Comparison of ENCODE assay signal across 8 cellular contexts in genomic region chr19:36527873-36528193, GRCh38. TPM values are rescaled to one million over a fixed set of nuclear protein-coding genes. Genes with fewer than 3 reads are reported as not detected.
DNase-seq lines count a peak whose midpoint lies in the region; ATAC-seq, FAIRE-seq and TF ChIP-seq lines count a peak whose summit lies in the region.

No MANE protein-coding gene starts in this region.

- no peaks in the 10 kb centered on the region for H4K20me1 ChIP-seq in GM12878 (ENCODE audit: control insufficient read depth, insufficient read depth)

- FAIRE-seq in GM12878 (lab: Jason Lieb, UNC): no peak

- WGBS in heart right ventricle, 2 donors: 1% methylated on average over 13 of the region's 13 CpGs
- WGBS in GM12878 (ENCODE audit: insufficient coverage, insufficient replicate concordance, low lambda C conversion rate, missing lambda C conversion rate): 7% methylated on average over 2 of the region's 13 CpGs

- ATAC-seq in heart right ventricle: peak in 2 of 8 donors; percentile 8 to 24
- ATAC-seq in Right ventricle myocardium inferior: no peak
- no peak for ATAC-seq in GM12878
- ATAC-seq in memory B cell (ENCODE audit: low read depth): no peak

- peak overlapping the region; percentile 93 for H3K4me3 Mint-ChIP-seq in memory B cell

- in situ Hi-C loops in GM12878 (cut with MboI): no loop called here

- peaks cover 0 to 70% (median 35%) of the 10 kb centered on the region in 11 donors for H3K9me3 ChIP-seq in heart right ventricle
- H3K9me3 ChIP-seq in GM12878 (replicated peaks; ENCODE audit: control insufficient read depth, insufficient read depth, low read length): peaks cover 16% of the 10 kb centered on the region
- peaks cover 0 to 17% of the 10 kb centered on the region in 2 donors for H3K9me3 ChIP-seq in uterus

- H3K4me1 Mint-ChIP-seq in memory B cell: peaks cover 16% of the 10 kb centered on the region

- peaks cover 17% of the 10 kb centered on the region for H3K79me2 ChIP-seq in GM12878 (ENCODE audit: control insufficient read depth, insufficient read depth, low read length)

- H3K27me3 Mint-ChIP-seq in memory B cell: no peaks in the 10 kb centered on the region

- DNase-seq in heart right ventricle (no peak), Right ventricle myocardium inferior (ENCODE audit: missing footprints) (no peak), GM12878 (ENCODE audit: low read depth, low spot score) (no peak), memory B cell (ENCODE audit: low spot score in 2 of 2) (no peak), uterus (no peak), activated gamma-delta T cell (lab: John Stamatoyannopoulos, UW) (no peak), SHP77 treated with DMSO at 0.1 percent for 48 hours (lab: John Stamatoyannopoulos, UW) (no peak)
- no peak for DNase-seq in stimulated activated CD4-positive, alpha-beta T cell treated with anti-CD3 and anti-CD28 coated beads, Interleukin-12 subunit alpha, Interleukin-12 subunit beta, amount 100 ng/mL, for 4 hours

- no peak for TF ChIP-seq RAD21 in GM12878 (IDR thresholded peaks at IDR 0.05; ENCODE audit: insufficient read depth, low read depth, low read length)

- TF ChIP-seq CTCF in heart right ventricle (IDR thresholded peaks at IDR 0.05): no peak
- TF ChIP-seq CTCF in GM12878 (IDR thresholded peaks at IDR 0.05 in 2 of 3, conservative IDR thresholded peaks at IDR 0.05 in 1 of 3; ENCODE audit: control insufficient read depth in 2 of 3, extremely low read depth in 1 of 3, insufficient read depth in 1 of 3, low read depth in 3 of 3, low read length in 3 of 3): no peak
- no peak for TF ChIP-seq CTCF in uterus (IDR thresholded peaks at IDR 0.05)

- TF ChIP-seq EP300 in GM12878 (IDR thresholded peaks at IDR 0.05; ENCODE audit: borderline replicate concordance in 1 of 2, control insufficient read depth in 1 of 2, low read depth in 2 of 2, low read length in 2 of 2): no peak

- peaks cover 6% of the 10 kb centered on the region for H3K9me3 Mint-ChIP-seq in memory B cell

- H3K36me3 ChIP-seq in heart right ventricle (peaks cover 0 to 47% (median 25%) of the 10 kb centered on the region in 9 donors), GM12878 (ENCODE audit: control insufficient read depth in 2 of 2, insufficient read depth in 2 of 2, low read length in 1 of 2) (no peaks in the 10 kb centered on the region), uterus (no peaks in the 10 kb centered on the region)

- POLR2A ChIA-PET in GM12878 (lab: Charles Lee): interaction anchor here (0.6 to 2.3 kb wide), 3 partner anchors 38 to 243 kb away, joined by 5 to 9 read pairs (median 7); partner anchors contain the start of genes ZNF529 and ZNF566

- intact Hi-C loops in heart right ventricle (cut with DNase I): loop anchor here in 5 of 10 donors (2.0 to 10.0 kb wide), 4 partner anchors 39 to 147 kb away; partner anchors contain the start of genes ZNF566 (in 3 of the 5) and ZNF529 (in 2 of the 5)
- intact Hi-C loops in Right ventricle myocardium inferior (cut with DNase I): loop anchor here (1.0 to 10.0 kb wide), 4 partner anchors 39 to 644 kb away; partner anchors contain the start of genes ZNF529, ZNF566, ZNF568 and ZNF585A
- intact Hi-C loops in GM12878 (cut with micrococcal nuclease; ENCODE audit: unreplicated experiment): loop anchor here (1.0 to 5.0 kb wide), 3 partner anchors 36 to 244 kb away; partner anchors contain the start of genes ZNF529 and ZNF850
- intact Hi-C loops in uterus (cut with DNase I; ENCODE audit: low total_unique reads): no loop called here

- peak overlapping the region; percentile 95 for H3K27ac Mint-ChIP-seq in memory B cell

- CTCF ChIA-PET in GM12878 (lab: Yijun Ruan, JAX): no interaction called here

- TF ChIP-seq POLR2A in GM12878 (IDR thresholded peaks at IDR 0.05; ENCODE audit: low read depth, low read length): no peak
- no peak for TF ChIP-seq POLR2A in uterus (IDR thresholded peaks at IDR 0.05)

- H2AFZ ChIP-seq in GM12878 (ENCODE audit: control insufficient read depth, low read depth, low read length): peak overlapping the region; percentile 95

- peak overlapping the region; percentile 72 for H3K4me2 ChIP-seq in GM12878 (ENCODE audit: control insufficient read depth, insufficient read depth)

- RAD21 ChIA-PET in GM12878 (lab: Charles Lee; ENCODE audit: unreplicated experiment): interaction anchor here (0.6 kb wide), 1 partner anchor 245 kb away, joined by 3 read pairs; the partner anchor contains the start of gene ZNF850

- H3K27me3 ChIP-seq in heart right ventricle (no peaks in the 10 kb centered on the region), GM12878 (replicated peaks in 1 of 2; ENCODE audit: control insufficient read depth in 2 of 2, insufficient read depth in 2 of 2, low read length in 1 of 2) (no peaks in the 10 kb centered on the region), uterus (no peaks in the 10 kb centered on the region)

- H3K27ac ChIP-seq in heart right ventricle (peak overlapping the region; percentile 68 to 95 (median 91)), GM12878 (ENCODE audit: control insufficient read depth, insufficient read depth) (peak overlapping the region; percentile 83), uterus (peak overlapping the region; percentile 96 to 97)

- H3K4me1 ChIP-seq in heart right ventricle (peaks cover 0 to 28% (median 19%) of the 10 kb centered on the region in 9 donors), GM12878 (ENCODE audit: control insufficient read depth, insufficient read depth, low read length) (no peaks in the 10 kb centered on the region), uterus (no peaks in the 10 kb centered on the region)

- SMC1A ChIA-PET in GM12878 (lab: Charles Lee; ENCODE audit: uncharacterized antibody, unreplicated experiment): interaction anchor here (1.3 to 1.6 kb wide), 2 partner anchors 45 to 148 kb away, joined by 3 to 5 read pairs; partner anchors contain the start of gene ZNF529

- peaks cover 21% of the 10 kb centered on the region for H3K36me3 Mint-ChIP-seq in memory B cell

- H3K4me3 ChIP-seq in heart right ventricle (peak overlapping the region; percentile 44 to 70 (median 64)), GM12878 (peak overlapping the region; percentile 76), uterus (peak overlapping the region; percentile 76 to 90)

- peak overlapping the region; percentile 85 for H3K9ac ChIP-seq in GM12878 (ENCODE audit: control insufficient read depth, insufficient read depth, low read length)

- BruUV-seq in GM12878 (replicated peaks; lab: Mats Ljungman, UMichigan): no TSS peak

RNA-seq across cellular contexts. Expression of gene ZNF260, which starts 0.2 kb away (rescaled TPM):
- total RNA-seq in heart right ventricle: 10 to 100 TPM in 2 of 10 donors, 1 to 10 TPM in 8; 7.2 to 12.8 (median 8.7) TPM
- 1 to 10 TPM; 2.7 to 4.6 TPM for polyA plus RNA-seq in heart right ventricle
- 9.1 TPM for total RNA-seq in Right ventricle myocardium inferior
- 103 and 112 TPM in 2 replicates for total RNA-seq in GM12878 (2013; cell fraction: nucleolus; rRNA removed)
- total RNA-seq in GM12878 (2014; rRNA removed): 7.2 and 7.4 TPM in 2 replicates
- 9.7 and 9.9 TPM in 2 replicates for total RNA-seq in GM12878 (2014; rRNA removed; fragmentation: Illumina TruSeq; extraction: Trizol)
- total RNA-seq in GM12878 (2021): 4.3 and 5.2 TPM in 2 replicates
- 1.1 TPM for polyA plus RNA-seq in GM12878 (2011; ENCODE audit: low read depth)
- 9.5 and 18.7 TPM in 2 replicates for polyA plus RNA-seq in GM12878 (2011; rRNA removed)
- polyA plus RNA-seq in GM12878 (2011; cell fraction: cytosol; rRNA removed): 3.3 and 3.9 TPM in 2 replicates
- polyA plus RNA-seq in GM12878 (2011; cell fraction: nucleus; rRNA removed): 6.7 and 7.1 TPM in 2 replicates
- 2.8 and 3.7 TPM in 2 replicates for polyA plus RNA-seq in GM12878 (2012)
- 6.9 and 8.7 TPM in 2 replicates for polyA plus RNA-seq in GM12878 (2014; fragmentation: Illumina TruSeq; extraction: Trizol)
- 1 to 10 TPM; 1.9 to 3.5 TPM for polyA plus RNA-seq in GM12878 (2014; fragmentation: Nextera tagmentation; extraction: Ambion mirVana)
- 3.9 and 4.4 TPM in 2 replicates for polyA plus RNA-seq in GM12878 (2014; rRNA removed)
- polyA plus RNA-seq in GM12878 (2016; fragmentation: Nextera tagmentation; extraction: Ambion mirVana): 1 to 10 TPM; 8.3 to 9.3 TPM
- polyA minus RNA-seq in GM12878 (2011; rRNA and poly(A)+ RNA removed): 7.4 and 11.3 TPM in 2 replicates
- polyA minus RNA-seq in GM12878 (2011; cell fraction: cytosol; rRNA and poly(A)+ RNA removed): 4.9 and 15.0 TPM in 2 replicates
- 4.0 and 6.6 TPM in 2 replicates for polyA minus RNA-seq in GM12878 (2011; cell fraction: nucleus; rRNA and poly(A)+ RNA removed)
- 10 to 100 TPM in 2 of 4 donors, 1 to 10 TPM in 2; 5.1 to 42.3 (median 13.9) TPM for total RNA-seq in uterus

RNA-seq across cellular contexts. Expression of gene ZNF566, which starts 38.5 kb away (rescaled TPM):
- 10 to 100 TPM in 7 of 10 donors, 1 to 10 TPM in 3; 8.1 to 15.0 (median 11.4) TPM for total RNA-seq in heart right ventricle
- polyA plus RNA-seq in heart right ventricle: 10 to 100 TPM in 1 of 2 donors, 1 to 10 TPM in 1; 2.6 to 10.5 TPM
- 11.5 TPM for total RNA-seq in Right ventricle myocardium inferior
- 42.6 and 50.9 TPM in 2 replicates for total RNA-seq in GM12878 (2013; cell fraction: nucleolus; rRNA removed)
- total RNA-seq in GM12878 (2014; rRNA removed): 3.3 and 5.3 TPM in 2 replicates
- total RNA-seq in GM12878 (2014; rRNA removed; fragmentation: Illumina TruSeq; extraction: Trizol): 4.7 and 5.2 TPM in 2 replicates
- total RNA-seq in GM12878 (2021): 5.3 and 5.8 TPM in 2 replicates
- polyA plus RNA-seq in GM12878 (2011; ENCODE audit: low read depth): 2.4 TPM
- polyA plus RNA-seq in GM12878 (2011; rRNA removed): 4.2 and 7.3 TPM in 2 replicates
- 2.5 and 2.6 TPM in 2 replicates for polyA plus RNA-seq in GM12878 (2011; cell fraction: cytosol; rRNA removed)
- 2.6 and 3.1 TPM in 2 replicates for polyA plus RNA-seq in GM12878 (2011; cell fraction: nucleus; rRNA removed)
- polyA plus RNA-seq in GM12878 (2012): 2.8 and 5.1 TPM in 2 replicates
- polyA plus RNA-seq in GM12878 (2014; fragmentation: Illumina TruSeq; extraction: Trizol): 2.6 and 7.0 TPM in 2 replicates
- 1 to 10 TPM; 2.5 to 4.0 TPM for polyA plus RNA-seq in GM12878 (2014; fragmentation: Nextera tagmentation; extraction: Ambion mirVana)
- 3.6 and 4.3 TPM in 2 replicates for polyA plus RNA-seq in GM12878 (2014; rRNA removed)
- 1 to 10 TPM; 3.5 to 3.8 TPM for polyA plus RNA-seq in GM12878 (2016; fragmentation: Nextera tagmentation; extraction: Ambion mirVana)
- 4.8 and 7.2 TPM in 2 replicates for polyA minus RNA-seq in GM12878 (2011; rRNA and poly(A)+ RNA removed)
- 2.4 and 3.3 TPM in 2 replicates for polyA minus RNA-seq in GM12878 (2011; cell fraction: cytosol; rRNA and poly(A)+ RNA removed)
- 3.5 and 6.9 TPM in 2 replicates for polyA minus RNA-seq in GM12878 (2011; cell fraction: nucleus; rRNA and poly(A)+ RNA removed)
- total RNA-seq in uterus: 10 to 100 TPM; 10.3 to 42.4 (median 19.4) TPM

RNA-seq across cellular contexts. Expression of gene ZNF529, which starts 45.3 kb away (rescaled TPM):
- total RNA-seq in heart right ventricle (10 to 100 TPM; 10.7 to 18.4 (median 15.4) TPM), Right ventricle myocardium inferior (15.3 TPM), GM12878 (2014; rRNA removed) (5.8 and 6.1 TPM in 2 replicates), GM12878 (2014; rRNA removed; fragmentation: Illumina TruSeq; extraction: Trizol) (5.3 and 5.4 TPM in 2 replicates), GM12878 (2021) (5.4 and 6.9 TPM in 2 replicates), uterus (10 to 100 TPM in 2 of 4 donors, 1 to 10 TPM in 2; 4.9 to 44.5 (median 13.1) TPM)
- polyA plus RNA-seq in heart right ventricle (10 to 100 TPM in 1 of 2 donors, 1 to 10 TPM in 1; 3.4 to 14.0 TPM), GM12878 (2011; rRNA removed) (12.5 and 19.6 TPM in 2 replicates), GM12878 (2014; fragmentation: Illumina TruSeq; extraction: Trizol) (4.6 and 6.6 TPM in 2 replicates), GM12878 (2014; fragmentation: Nextera tagmentation; extraction: Ambion mirVana) (1 to 10 TPM; 1.8 to 2.7 TPM), GM12878 (2014; rRNA removed) (3.8 and 4.5 TPM in 2 replicates), GM12878 (2016; fragmentation: Nextera tagmentation; extraction: Ambion mirVana) (1 to 10 TPM; 2.4 TPM)
- 53.3 and 57.2 TPM in 2 replicates for total RNA-seq in GM12878 (2013; cell fraction: nucleolus; rRNA removed)
- polyA plus RNA-seq in GM12878 (2011; ENCODE audit: low read depth): 3.8 TPM
- polyA plus RNA-seq in GM12878 (2011; cell fraction: cytosol; rRNA removed): 6.1 and 6.2 TPM in 2 replicates
- polyA plus RNA-seq in GM12878 (2011; cell fraction: nucleus; rRNA removed): 11.6 and 12.3 TPM in 2 replicates
- polyA plus RNA-seq in GM12878 (2012): 6.6 and 6.8 TPM in 2 replicates
- polyA minus RNA-seq in GM12878 (2011; rRNA and poly(A)+ RNA removed): 4.5 and 18.1 TPM in 2 replicates
- polyA minus RNA-seq in GM12878 (2011; cell fraction: cytosol; rRNA and poly(A)+ RNA removed): 4.2 and 5.5 TPM in 2 replicates
- polyA minus RNA-seq in GM12878 (2011; cell fraction: nucleus; rRNA and poly(A)+ RNA removed): 3.4 and 4.7 TPM in 2 replicates
